In the genomic region with DNA sequence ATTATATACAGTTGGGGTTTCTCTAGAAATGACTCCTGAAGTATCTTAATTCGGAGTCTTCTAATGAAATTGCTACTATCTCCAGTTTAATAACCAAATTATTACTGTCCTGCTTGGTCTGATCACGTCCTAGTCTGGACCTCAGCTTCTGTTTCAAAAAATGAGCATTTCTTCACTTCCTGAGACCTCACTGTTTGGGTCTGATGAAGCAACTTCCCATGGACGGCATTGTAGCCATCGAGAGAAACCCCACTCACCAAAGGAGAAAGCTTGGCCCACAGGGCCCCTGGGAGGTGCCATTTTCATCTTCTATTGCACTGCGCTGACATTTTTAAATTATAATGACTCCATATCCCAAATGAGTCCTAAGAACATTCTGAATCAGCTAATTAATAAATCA, we compare ENCODE assay signal across 23 cellular contexts.
"Had no signal": no experiment of that assay in that cellular context is flagged by ENCODE, and none has a peak within 500 bp of the region (broad histone marks: within the 10 kb centered on the region; RNA-seq: fewer than 3 reads in every experiment).

No MANE protein-coding gene starts in this region.

- H3K4me2 ChIP-seq: hepatocyte had no signal

- ATAC-seq: activated T-cell treated with anti-CD3 and anti-CD28 coated beads, Interleukin-2, amount 50 U/mL, for 4 hours; esophagus mucosa; psoas muscle; right cardiac atrium had no signal

- FAIRE-seq: astrocyte, endothelial cell of umbilical vein, TTC549, urothelium cell line had no signal

- H3K36me3 ChIP-seq: ovary, tibial artery had no signal

- H3K4me3 ChIP-seq: hepatocyte, ovary, psoas muscle, tibial artery had no signal

- H3K27ac ChIP-seq: hepatocyte, ovary, psoas muscle, tibial artery had no signal

- H3K9me3 ChIP-seq: ovary, psoas muscle, tibial artery had no signal

- H3K4me1 ChIP-seq: psoas muscle, tibial artery had no signal

- DNase-seq: activated CD4-positive, alpha-beta T cell treated with anti-CD3 and anti-CD28 coated beads, Interleukin-2, amount 50 U/mL, for 48 hours; activated CD8-positive, alpha-beta memory T cell treated with anti-CD3 and anti-CD28 coated beads, Interleukin-2, amount 50 U/mL, for 48 hours; activated naive CD4-positive, alpha-beta T cell; activated T-cell treated with anti-CD3 and anti-CD28 coated beads, Interleukin-2, amount 50 U/mL, for 4 hours; central memory CD4-positive, alpha-beta T cell; dermis blood vessel endothelial cell; effector CD8-positive, alpha-beta T cell; foreskin melanocyte; glutamatergic neuron; immature natural killer cell; ovary; psoas muscle; right cardiac atrium; stimulated activated CD4-positive, alpha-beta T cell treated with anti-CD3 and anti-CD28 coated beads, Interleukin-12 subunit alpha, Interleukin-12 subunit beta, amount 100 ng/mL, for 4 hours; stimulated activated CD4-positive, alpha-beta T cell treated with anti-CD3 and anti-CD28 coated beads, Interleukin-1b, Interleukin-23, amount 100 ng/mL, for 48 hours; stimulated activated naive CD8-positive, alpha-beta T cell treated with anti-CD3 and anti-CD28 coated beads, Interleukin-15, amount 100 ng/mL, for 72 hours; tibial artery had no signal

- H3K27me3 ChIP-seq: hepatocyte, ovary, tibial artery had no signal
